In the genomic region with DNA sequence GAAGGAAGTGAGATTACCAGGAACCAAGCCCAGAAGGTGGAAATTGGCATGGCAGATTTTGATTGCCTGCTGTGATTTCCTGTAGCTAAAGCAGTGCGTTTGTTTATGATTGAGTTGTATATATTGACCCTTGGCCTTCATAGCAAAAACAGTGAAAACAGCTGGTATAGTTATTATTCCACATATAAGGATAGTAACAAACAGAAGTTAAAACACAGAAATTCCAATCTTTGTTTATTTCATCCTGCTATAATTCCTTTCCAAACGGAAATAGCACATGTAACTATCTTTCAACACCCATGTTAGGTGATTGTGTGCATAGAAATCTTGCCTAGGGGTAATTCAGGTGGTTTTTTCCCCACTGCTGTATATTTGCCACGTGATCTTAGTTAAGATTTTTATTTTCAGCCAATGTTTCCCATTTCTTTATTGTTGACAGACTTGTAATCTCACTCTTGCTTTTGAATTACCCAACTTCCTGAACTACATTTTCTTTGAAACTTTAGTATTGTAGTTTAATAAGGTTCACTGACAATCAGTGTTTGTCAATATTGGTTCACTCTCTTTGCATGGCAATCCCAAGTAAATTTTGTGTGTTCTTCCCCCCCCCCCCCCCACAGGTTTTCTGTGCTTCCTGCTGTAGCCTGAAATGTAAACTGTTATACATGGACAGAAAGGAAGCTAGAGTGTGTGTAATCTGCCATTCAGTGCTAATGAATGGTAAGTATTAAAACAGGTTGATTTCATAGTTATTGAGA, we compare ENCODE assay signal across 25 cellular contexts.
A peak's percentile ranks its signal among the peaks of the same experiment; 100 is the strongest.
DNase-seq lines count a peak whose midpoint lies in the region; ATAC-seq and TF ChIP-seq lines count a peak whose summit lies in the region.
"Had no signal": no experiment of that assay in that cellular context is flagged by ENCODE, and none has a peak within 500 bp of the region (broad histone marks: within the 10 kb centered on the region; RNA-seq: fewer than 3 reads in every experiment).

No MANE protein-coding gene starts in this region.

- H3K36me3 ChIP-seq in IMR-90 (ENCODE audit: control insufficient read depth, insufficient read depth, low read length), result no peaks in the 10 kb centered on the region
- H3K36me3 ChIP-seq in BE2C, result no peaks in the 10 kb centered on the region
- H3K36me3 ChIP-seq: neural progenitor cell, SJSA1, uterus had no signal

- WGBS in IMR-90 (ENCODE audit: extremely low coverage in 2 of 2, insufficient read length in 1 of 2), 2 experiments, result no CpG with 5 or more reads among the region's 3 CpGs

- H2AK5ac ChIP-seq in IMR-90 (ENCODE audit: low read depth, low read length), result no peak overlapping the region

- H3K79me1 ChIP-seq in IMR-90 (ENCODE audit: low read depth in 1 of 2, low read length in 2 of 2), result peaks cover 5 to 7% of the 10 kb centered on the region in 2 experiments; a peak in 2 of 4 replicates

- H2AFZ ChIP-seq in IMR-90 (replicated peaks; ENCODE audit: low read length, poor library complexity), result no peak overlapping the region
- H2AFZ ChIP-seq: neural progenitor cell had no signal

- no peak overlapping the region for H2BK5ac ChIP-seq in IMR-90 (ENCODE audit: low read depth, low read length, poor library complexity, severe bottlenecking)

- no peaks in the 10 kb centered on the region for H4K20me1 ChIP-seq in IMR-90 (ENCODE audit: insufficient read depth, low read length)

- DNase-seq in IMR-90, result peak; percentile 14
- DNase-seq in iris pigment epithelial cell (ENCODE audit: low read depth), result peak; percentile 13
- peak; percentile 4 for DNase-seq in smooth muscle cell of the brain vasculature (ENCODE audit: low read depth, low spot score)
- DNase-seq in BE2C, result no peak
- DNase-seq in NCI-H187 treated with DMSO at 0.1 percent for 48 hours (lab: John Stamatoyannopoulos, UW), result no peak
- DNase-seq in stimulated activated CD4-positive, alpha-beta T cell treated with anti-CD3 and anti-CD28 coated beads, Interleukin-2, amount 100 ng/mL, for 48 hours, result no peak
- DNase-seq: activated CD4-positive, alpha-beta T cell treated with anti-CD3 and anti-CD28 coated beads for 4 hours; activated CD8-positive, alpha-beta memory T cell treated with anti-CD3 and anti-CD28 coated beads for 24 hours; activated effector memory CD4-positive, alpha-beta T cell treated with Interleukin-2 at 50 U/mL for 16 hours; activated naive CD8-positive, alpha-beta T cell treated with anti-CD3 and anti-CD28 coated beads for 36 hours; aorta; Calu3; EL; head of caudate nucleus; NCI-H1105; NCI-H2029; NCI-H526 treated with DMSO at 0.1 percent for 48 hours; stimulated activated naive CD4-positive, alpha-beta T cell; T-cell; testis; uterus had no signal

- no peak overlapping the region for H2AK9ac ChIP-seq in IMR-90 (replicated peaks; ENCODE audit: low read depth, low read length, poor library complexity)

- H2BK120ac ChIP-seq in IMR-90 (ENCODE audit: low read depth, low read length), result no peak overlapping the region

- no peak overlapping the region for H3K4ac ChIP-seq in IMR-90 (ENCODE audit: low read depth, low read length)

- no peak overlapping the region for H3K9ac ChIP-seq in IMR-90 (ENCODE audit: low read depth, low read length)
- H3K9ac ChIP-seq: neural progenitor cell had no signal

- no peak overlapping the region for H4K91ac ChIP-seq in IMR-90 (ENCODE audit: insufficient read depth, low read depth, low read length)

- no TSS peak for BruUV-seq in IMR-90 (replicated peaks; lab: Mats Ljungman, UMichigan)

- H3K9me3 ChIP-seq in IMR-90 (ENCODE audit: control insufficient read depth, insufficient read depth, low read length) (no peaks in the 10 kb centered on the region), BE2C (no peaks in the 10 kb centered on the region)
- H3K9me3 ChIP-seq: SJSA1, testis, uterus had no signal

- ATAC-seq in IMR-90 (ENCODE audit: low read depth), result peak; percentile 73
- ATAC-seq: sciatic nerve, T-cell had no signal

- no peak overlapping the region for H4K5ac ChIP-seq in IMR-90 (ENCODE audit: low read depth, low read length)

- CTCF ChIA-PET in IMR-90 (lab: Yijun Ruan, JAX), result interaction anchor here (0.6 to 1.3 kb wide), 2 partner anchors 17 to 22 kb away, joined by 3 to 5 read pairs; no protein-coding TSS in a partner anchor

- no peak overlapping the region for H3K14ac ChIP-seq in IMR-90 (replicated peaks; ENCODE audit: low read depth, low read length)

- no peak overlapping the region for H2BK15ac ChIP-seq in IMR-90 (ENCODE audit: low read depth, low read length)

- H3K4me3 ChIP-seq in IMR-90 (ENCODE audit: insufficient read depth, low read depth, low read length), result no peak overlapping the region
- no peak overlapping the region for H3K4me3 ChIP-seq in BE2C (ENCODE audit: low read depth, low read length)
- H3K4me3 ChIP-seq: neural progenitor cell, SJSA1, testis, uterus had no signal

- no peak overlapping the region for H3K23ac ChIP-seq in IMR-90 (ENCODE audit: low read depth, low read length)

- H2BK20ac ChIP-seq in IMR-90 (ENCODE audit: low read depth, low read length), result no peak overlapping the region

- 0 out of 2 replicates have a peak overlapping the region, but pooled peaks have one; percentile 37 for H3K4me2 ChIP-seq in IMR-90 (ENCODE audit: low read depth, low read length)
- H3K4me2 ChIP-seq: neural progenitor cell had no signal

- TF ChIP-seq POLR2A in IMR-90 (IDR thresholded peaks at IDR 0.05; ENCODE audit: low read depth, low read length), result no peak

- no peaks in the 10 kb centered on the region for H3K27me3 ChIP-seq in IMR-90 (ENCODE audit: control insufficient read depth, insufficient read depth, low read length)
- H3K27me3 ChIP-seq in BE2C, result no peaks in the 10 kb centered on the region
- H3K27me3 ChIP-seq: neural progenitor cell, SJSA1, testis, uterus had no signal

- H4K8ac ChIP-seq in IMR-90 (ENCODE audit: low read depth in 2 of 2, low read length in 2 of 2), result no peak overlapping the region

- H3K27ac ChIP-seq in IMR-90 (ENCODE audit: insufficient read depth, low read length) (no peak overlapping the region), VCaP (peak overlapping the region; percentile 55)
- H3K27ac ChIP-seq: neural progenitor cell, SJSA1, testis, uterus had no signal

- POLR2A ChIA-PET in IMR-90 (lab: Charles Lee; ENCODE audit: unreplicated experiment), result interaction anchor here (0.6 kb wide), 1 partner anchor 144 kb away, joined by 8 read pairs; no protein-coding TSS in a partner anchor

- TF ChIP-seq CTCF in IMR-90 (conservative IDR thresholded peaks at IDR 0.05; ENCODE audit: low read depth, low read length) (no peak), VCaP (conservative IDR thresholded peaks at IDR 0.05) (no peak), BE2C (IDR thresholded peaks at IDR 0.05; ENCODE audit: low read depth, low read length) (no peak)

- intact Hi-C loops in IMR-90 (cut with micrococcal nuclease), result no loop called here

- H3K18ac ChIP-seq in IMR-90 (ENCODE audit: low read depth, low read length), result no peak overlapping the region

- H3K9me1 ChIP-seq in IMR-90 (ENCODE audit: insufficient read depth, low read length), result 0 out of 2 replicates have a peak, but pooled peaks cover under 1% of the 10 kb centered on the region

- dilution Hi-C loops in IMR-90 (cut with HindIII; ENCODE audit: low sequenced_read_pairs, unreplicated experiment), result no loop called here

- H3K4me1 ChIP-seq in IMR-90 (ENCODE audit: control insufficient read depth, insufficient read depth, low read length) (peaks cover 6% of the 10 kb centered on the region), BE2C (no peaks in the 10 kb centered on the region)
- H3K4me1 ChIP-seq: testis, uterus had no signal

- H3K56ac ChIP-seq in IMR-90 (ENCODE audit: extremely low read depth, insufficient read depth, low read length), result no peak overlapping the region

- TF ChIP-seq RAD21 in IMR-90 (IDR thresholded peaks at IDR 0.05; ENCODE audit: low read length), result no peak

- in situ Hi-C loops in IMR-90 (cut with MboI; ENCODE audit: low sequenced_read_pairs), result no loop called here

TF ChIP-seq in IMR-90, 13 proteins besides CTCF, POLR2A, EP300 and RAD21:
- TF ChIP-seq MAFK (IDR thresholded peaks at IDR 0.05; ENCODE audit: low read depth, low read length) (no peak), BHLHE40 (IDR thresholded peaks at IDR 0.05; ENCODE audit: low read depth, low read length) (no peak), MXI1 (IDR thresholded peaks at IDR 0.05; ENCODE audit: borderline replicate concordance, low read depth, low read length) (no peak), CHD1 (IDR thresholded peaks at IDR 0.05; ENCODE audit: low read depth, low read length) (no peak), CEBPB (IDR thresholded peaks at IDR 0.05; ENCODE audit: low read depth, low read length) (no peak), MAZ (IDR thresholded peaks at IDR 0.05; ENCODE audit: borderline replicate concordance, low read depth, low read length) (no peak), RFX5 (IDR thresholded peaks at IDR 0.05; ENCODE audit: low read depth, low read length) (no peak), RCOR1 (IDR thresholded peaks at IDR 0.05; ENCODE audit: insufficient replicate concordance, low read length) (no peak), SMC3 (IDR thresholded peaks at IDR 0.05; ENCODE audit: low read depth, low read length) (no peak), NFE2L2 (IDR thresholded peaks at IDR 0.05; ENCODE audit: low read depth, low read length) (no peak), FOS (IDR thresholded peaks at IDR 0.05; ENCODE audit: low read depth, low read length) (no peak)
- TF ChIP-seq, protein P1, sequence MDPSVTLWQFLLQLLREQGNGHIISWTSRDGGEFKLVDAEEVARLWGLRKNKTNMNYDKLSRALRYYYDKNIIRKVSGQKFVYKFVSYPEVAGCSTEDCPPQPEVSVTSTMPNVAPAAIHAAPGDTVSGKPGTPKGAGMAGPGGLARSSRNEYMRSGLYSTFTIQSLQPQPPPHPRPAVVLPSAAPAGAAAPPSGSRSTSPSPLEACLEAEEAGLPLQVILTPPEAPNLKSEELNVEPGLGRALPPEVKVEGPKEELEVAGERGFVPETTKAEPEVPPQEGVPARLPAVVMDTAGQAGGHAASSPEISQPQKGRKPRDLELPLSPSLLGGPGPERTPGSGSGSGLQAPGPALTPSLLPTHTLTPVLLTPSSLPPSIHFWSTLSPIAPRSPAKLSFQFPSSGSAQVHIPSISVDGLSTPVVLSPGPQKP (IDR thresholded peaks at IDR 0.05; ENCODE audit: borderline replicate concordance, low read depth, low read length), result no peak
- TF ChIP-seq, protein P2, sequence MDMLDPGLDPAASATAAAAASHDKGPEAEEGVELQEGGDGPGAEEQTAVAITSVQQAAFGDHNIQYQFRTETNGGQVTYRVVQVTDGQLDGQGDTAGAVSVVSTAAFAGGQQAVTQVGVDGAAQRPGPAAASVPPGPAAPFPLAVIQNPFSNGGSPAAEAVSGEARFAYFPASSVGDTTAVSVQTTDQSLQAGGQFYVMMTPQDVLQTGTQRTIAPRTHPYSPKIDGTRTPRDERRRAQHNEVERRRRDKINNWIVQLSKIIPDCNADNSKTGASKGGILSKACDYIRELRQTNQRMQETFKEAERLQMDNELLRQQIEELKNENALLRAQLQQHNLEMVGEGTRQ (IDR thresholded peaks at IDR 0.05; ENCODE audit: low read depth, low read length), result no peak

Comparison
In these comparisons a context has a peak if more than half of its experiments do, and no peak if none do; other contexts are left out.
1. DNase-seq: peak in IMR-90 (single experiment), iris pigment epithelial cell (single experiment) and smooth muscle cell of the brain vasculature (single experiment); none in BE2C (single experiment), NCI-H187 treated with DMSO at 0.1 percent for 48 hours (single experiment) and stimulated activated CD4-positive, alpha-beta T cell treated with anti-CD3 and anti-CD28 coated beads, Interleukin-2, amount 100 ng/mL, for 48 hours (0 of 2).